Comparison of ENCODE assay signal across 1 cellular context in the genomic region with DNA sequence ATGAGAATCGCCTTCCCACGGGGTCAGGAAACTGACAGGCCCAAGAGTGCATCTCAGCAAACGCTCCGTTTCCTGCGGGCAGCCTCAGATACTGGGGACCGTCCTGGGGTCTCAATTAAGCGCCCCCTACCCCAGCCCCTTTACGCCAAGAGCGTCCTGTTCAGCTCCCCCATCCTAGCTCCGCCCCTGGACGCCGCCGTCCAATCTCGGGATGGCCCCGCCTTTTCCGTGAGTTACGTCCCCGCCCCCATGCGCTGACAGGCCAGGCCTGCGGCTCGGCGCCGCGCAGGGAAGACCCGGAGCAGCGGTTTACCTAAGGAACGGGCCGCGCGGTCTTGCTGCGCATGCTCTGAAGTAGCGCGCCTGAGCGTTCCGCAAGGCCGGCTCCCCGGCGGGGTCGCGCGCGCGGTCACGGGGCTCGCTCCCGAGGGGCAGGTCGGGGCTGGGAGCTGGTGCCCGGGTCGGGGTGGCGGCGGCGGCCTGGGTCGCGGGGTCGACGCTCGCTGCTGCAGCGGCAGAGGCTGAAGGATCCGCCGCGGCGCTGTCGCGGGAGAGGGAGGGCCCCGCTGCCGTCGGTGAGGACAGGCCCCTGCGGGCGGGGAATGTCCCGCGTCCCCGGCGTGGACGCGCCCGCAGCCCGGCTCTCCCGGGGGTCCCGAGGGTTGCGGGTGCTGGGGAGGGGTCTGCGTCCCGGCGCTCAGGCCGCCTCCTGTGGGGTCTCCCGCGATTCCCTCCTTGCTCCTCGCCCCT.
TF ChIP-seq lines count a peak whose summit lies in the region.

FLYWCH1 (plus strand) TSS at position 352 of the 750 bp plus-strand sequence. CDS start 17,755 bp downstream, outside the sequence.

TF ChIP-seq in A549, 52 proteins besides CTCF, POLR2A, EP300 and RAD21 (continued from another document):
- TF ChIP-seq, protein P1, sequence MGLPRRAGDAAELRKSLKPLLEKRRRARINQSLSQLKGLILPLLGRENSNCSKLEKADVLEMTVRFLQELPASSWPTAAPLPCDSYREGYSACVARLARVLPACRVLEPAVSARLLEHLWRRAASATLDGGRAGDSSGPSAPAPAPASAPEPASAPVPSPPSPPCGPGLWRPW (IDR thresholded peaks at IDR 0.05): no peak
- TF ChIP-seq ESRRA (IDR thresholded peaks at IDR 0.05; ENCODE audit: borderline replicate concordance, low read length): no peak
- no peak for TF ChIP-seq ZNF302 (CRISPR knock-in tag; IDR thresholded peaks at IDR 0.05)
- no peak for TF ChIP-seq FOSL2 (IDR thresholded peaks at IDR 0.05)
- TF ChIP-seq FOSL2 (CRISPR knock-in tag; IDR thresholded peaks at IDR 0.05): no peak
- TF ChIP-seq E2F6 (IDR thresholded peaks at IDR 0.05; ENCODE audit: borderline replicate concordance, low read depth): 0 out of 2 replicates have a peak, but pooled peaks have one; percentile 14
- TF ChIP-seq NFE2L2 (conservative IDR thresholded peaks at IDR 0.05; ENCODE audit: low read length): no peak
- no peak for TF ChIP-seq HOXA7 (CRISPR knock-in tag; IDR thresholded peaks at IDR 0.05)
- TF ChIP-seq CHD4 (IDR thresholded peaks at IDR 0.05; ENCODE audit: borderline replicate concordance): no peak
- TF ChIP-seq RFX5 (IDR thresholded peaks at IDR 0.05): peak; percentile 65; the same call in 1 of the 2 replicates
- TF ChIP-seq MAFK (IDR thresholded peaks at IDR 0.05; ENCODE audit: partially characterized antibody): no peak
- TF ChIP-seq ZSCAN20 (CRISPR knock-in tag; IDR thresholded peaks at IDR 0.05): peak; percentile 30; the same call in 1 of the 2 replicates
- no peak for TF ChIP-seq FOSB (CRISPR knock-in tag; IDR thresholded peaks at IDR 0.05)
- no peak for TF ChIP-seq HMGXB4 (CRISPR knock-in tag; IDR thresholded peaks at IDR 0.05; ENCODE audit: borderline replicate concordance)
- TF ChIP-seq MAX (IDR thresholded peaks at IDR 0.05): peak; percentile 81
- no peak for TF ChIP-seq RNF2 (IDR thresholded peaks at IDR 0.05; ENCODE audit: borderline replicate concordance, low read depth)
- TF ChIP-seq CBX8 (IDR thresholded peaks at IDR 0.05): no peak
- TF ChIP-seq NR3C1 (IDR thresholded peaks at IDR 0.05): no peak
- TF ChIP-seq HOXB13 (CRISPR knock-in tag; IDR thresholded peaks at IDR 0.05; ENCODE audit: low read depth): peak; percentile 73; the same call in 1 of the 2 replicates
- TF ChIP-seq KDM5A (IDR thresholded peaks at IDR 0.05): peak; percentile 36; the same call in 1 of the 2 replicates
- no peak for TF ChIP-seq ELK1 (IDR thresholded peaks at IDR 0.05; ENCODE audit: low read depth, low read length)
- TF ChIP-seq RCOR1 (IDR thresholded peaks at IDR 0.05; ENCODE audit: low read depth, low read length): no peak
- no peak for TF ChIP-seq CBX2 (IDR thresholded peaks at IDR 0.05; ENCODE audit: borderline replicate concordance, low read depth)
- TF ChIP-seq HDAC2 (IDR thresholded peaks at IDR 0.05): no peak
- no peak for TF ChIP-seq USF2 (IDR thresholded peaks at IDR 0.05)
- no peak for TF ChIP-seq PBX3 (IDR thresholded peaks at IDR 0.05)
- TF ChIP-seq TFCP2L1 (CRISPR knock-in tag; IDR thresholded peaks at IDR 0.05): no peak
- TF ChIP-seq, protein P2, sequence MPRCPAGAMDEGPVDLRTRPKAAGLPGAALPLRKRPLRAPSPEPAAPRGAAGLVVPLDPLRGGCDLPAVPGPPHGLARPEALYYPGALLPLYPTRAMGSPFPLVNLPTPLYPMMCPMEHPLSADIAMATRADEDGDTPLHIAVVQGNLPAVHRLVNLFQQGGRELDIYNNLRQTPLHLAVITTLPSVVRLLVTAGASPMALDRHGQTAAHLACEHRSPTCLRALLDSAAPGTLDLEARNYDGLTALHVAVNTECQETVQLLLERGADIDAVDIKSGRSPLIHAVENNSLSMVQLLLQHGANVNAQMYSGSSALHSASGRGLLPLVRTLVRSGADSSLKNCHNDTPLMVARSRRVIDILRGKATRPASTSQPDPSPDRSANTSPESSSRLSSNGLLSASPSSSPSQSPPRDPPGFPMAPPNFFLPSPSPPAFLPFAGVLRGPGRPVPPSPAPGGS (IDR thresholded peaks at IDR 0.05): peak; percentile 42; the same call in 1 of the 3 replicates
- TF ChIP-seq BHLHE40 (IDR thresholded peaks at IDR 0.05; ENCODE audit: low read depth, low read length): no peak
- TF ChIP-seq SREBF2 (IDR thresholded peaks at IDR 0.05): no peak
- peak; percentile 86 for TF ChIP-seq ATOH8 (CRISPR knock-in tag; IDR thresholded peaks at IDR 0.05; ENCODE audit: low read depth)
- no peak for TF ChIP-seq EHMT2 (IDR thresholded peaks at IDR 0.05; ENCODE audit: low read depth)
